27 cellular contexts compared by ENCODE assay signal in the genomic region with DNA sequence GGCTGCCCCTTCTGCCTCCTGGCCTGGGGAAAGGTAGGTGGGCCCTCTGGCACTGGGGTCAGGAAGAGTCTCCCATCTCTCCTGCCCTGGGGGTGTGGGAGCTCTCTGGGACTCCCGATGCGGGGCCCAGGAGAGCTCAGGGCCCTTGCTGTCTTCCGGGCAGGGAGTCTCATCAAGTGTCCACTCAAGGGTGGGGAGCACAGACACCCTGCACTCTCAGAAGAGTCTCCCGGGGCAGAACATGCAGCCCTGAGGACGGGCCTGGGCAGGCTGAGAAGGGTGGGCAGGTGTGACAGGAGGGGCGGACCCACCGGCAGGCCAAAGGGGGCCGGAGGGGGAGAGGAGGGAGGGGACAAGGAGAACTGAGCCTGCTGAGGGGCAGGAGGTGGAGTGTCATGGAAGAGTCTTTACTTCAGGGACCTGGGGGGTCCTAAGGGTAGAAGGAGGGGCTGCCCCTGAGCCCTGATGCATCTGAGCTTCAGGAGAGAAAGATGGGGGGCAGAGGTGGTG. TPM values are rescaled to one million over a fixed set of nuclear protein-coding genes. Genes with fewer than 3 reads are reported as not detected.
"Had no signal": no experiment of that assay in that cellular context is flagged by ENCODE, and none has a peak within 500 bp of the region (broad histone marks: within the 10 kb centered on the region; RNA-seq: fewer than 3 reads in every experiment).

No MANE protein-coding gene starts in this region.

- H3K4me3 ChIP-seq: K562, SK-N-MC had no signal

- H3K27ac ChIP-seq: brain microvascular endothelial cell, SK-N-MC, VCaP had no signal

- DNase-seq: activated CD4-positive, alpha-beta memory T cell treated with anti-CD3 and anti-CD28 coated beads, Interleukin-2, amount 10 ng/mL, durations not matched to agents 7 days and 5 days; activated CD4-positive, alpha-beta T cell treated with anti-CD3 and anti-CD28 coated beads for 36 hours; activated CD4-positive, alpha-beta T cell treated with anti-CD3 and anti-CD28 coated beads, Interleukin-2, amount 50 U/mL, for 1 hour; activated gamma-delta T cell treated with Interleukin-2 at 50 U/mL for 16 hours; activated naive CD4-positive, alpha-beta T cell treated with anti-CD3 and anti-CD28 coated beads, Interleukin-2, amount 10 ng/mL, durations not matched to agents 7 days and 5 days; activated naive CD8-positive, alpha-beta T cell treated with anti-CD3 and anti-CD28 coated beads for 36 hours; activated T-cell treated with anti-CD3 and anti-CD28 coated beads for 4 hours; activated T-cell treated with anti-CD3 and anti-CD28 coated beads, Interleukin-2, amount 50 U/mL, for 72 hours; brain microvascular endothelial cell; cerebellar nuclear complex; Karpas-422; MM.1S; NCI-H1105 treated with DMSO at 0.1 percent for 48 hours; NCI-H187 treated with DMSO at 0.1 percent for 48 hours; NCI-H2081 treated with DMSO at 0.1 percent for 48 hours; NCI-H510A treated with DMSO at 0.1 percent for 48 hours; PC-3; SIG-M5; T-cell; T-helper 2 cell; T1000 had no signal

- ATAC-seq: activated CD4-positive, alpha-beta T cell treated with anti-CD3 and anti-CD28 coated beads for 36 hours; activated T-cell treated with anti-CD3 and anti-CD28 coated beads, Interleukin-2, amount 50 U/mL, for 72 hours; K562; PC-3; T-cell had no signal

- H3K36me3 ChIP-seq: brain microvascular endothelial cell had no signal

RNA-seq across cellular contexts. Expression of a gene that starts 24.1 kb away (rescaled TPM):
- total RNA-seq: activated CD4-positive, alpha-beta T cell treated with anti-CD3 and anti-CD28 coated beads for 36 hours; activated CD8-positive, alpha-beta memory T cell treated with anti-CD3 and anti-CD28 coated beads for 36 hours; activated naive CD8-positive, alpha-beta T cell treated with anti-CD3 and anti-CD28 coated beads for 36 hours had no signal

RNA-seq across cellular contexts. Expression of a gene that starts 24.6 kb away (rescaled TPM):
- total RNA-seq: activated CD4-positive, alpha-beta memory T cell treated with anti-CD3 and anti-CD28 coated beads, Interleukin-2, amount 10 ng/mL, durations not matched to agents 7 days and 5 days; activated CD4-positive, alpha-beta T cell treated with anti-CD3 and anti-CD28 coated beads for 36 hours; activated naive CD8-positive, alpha-beta T cell treated with anti-CD3 and anti-CD28 coated beads for 36 hours; cardiac septum had no signal

RNA-seq across cellular contexts. Expression of a gene that starts 29.3 kb away (rescaled TPM):
- total RNA-seq: activated CD4-positive, alpha-beta memory T cell treated with anti-CD3 and anti-CD28 coated beads, Interleukin-2, amount 10 ng/mL, durations not matched to agents 7 days and 5 days; activated CD4-positive, alpha-beta T cell treated with anti-CD3 and anti-CD28 coated beads for 36 hours; activated CD8-positive, alpha-beta memory T cell treated with anti-CD3 and anti-CD28 coated beads for 36 hours; activated naive CD8-positive, alpha-beta T cell treated with anti-CD3 and anti-CD28 coated beads for 36 hours; activated T-cell treated with anti-CD3 and anti-CD28 coated beads, Interleukin-2, amount 50 U/mL, for 72 hours; activated T-helper 2 cell treated with anti-CD3 and anti-CD28 coated beads, Interferon-gamma antibody, Interleukin-2, Interleukin-4, amounts not matched to agents 10 μg/mL and 5 μg/mL and 100 μg/mL, durations not matched to agents 14 hours and 24 hours and 36 hours; PC-3 had no signal
